ENCODE assay signal across 19 cellular contexts in the genomic region with DNA sequence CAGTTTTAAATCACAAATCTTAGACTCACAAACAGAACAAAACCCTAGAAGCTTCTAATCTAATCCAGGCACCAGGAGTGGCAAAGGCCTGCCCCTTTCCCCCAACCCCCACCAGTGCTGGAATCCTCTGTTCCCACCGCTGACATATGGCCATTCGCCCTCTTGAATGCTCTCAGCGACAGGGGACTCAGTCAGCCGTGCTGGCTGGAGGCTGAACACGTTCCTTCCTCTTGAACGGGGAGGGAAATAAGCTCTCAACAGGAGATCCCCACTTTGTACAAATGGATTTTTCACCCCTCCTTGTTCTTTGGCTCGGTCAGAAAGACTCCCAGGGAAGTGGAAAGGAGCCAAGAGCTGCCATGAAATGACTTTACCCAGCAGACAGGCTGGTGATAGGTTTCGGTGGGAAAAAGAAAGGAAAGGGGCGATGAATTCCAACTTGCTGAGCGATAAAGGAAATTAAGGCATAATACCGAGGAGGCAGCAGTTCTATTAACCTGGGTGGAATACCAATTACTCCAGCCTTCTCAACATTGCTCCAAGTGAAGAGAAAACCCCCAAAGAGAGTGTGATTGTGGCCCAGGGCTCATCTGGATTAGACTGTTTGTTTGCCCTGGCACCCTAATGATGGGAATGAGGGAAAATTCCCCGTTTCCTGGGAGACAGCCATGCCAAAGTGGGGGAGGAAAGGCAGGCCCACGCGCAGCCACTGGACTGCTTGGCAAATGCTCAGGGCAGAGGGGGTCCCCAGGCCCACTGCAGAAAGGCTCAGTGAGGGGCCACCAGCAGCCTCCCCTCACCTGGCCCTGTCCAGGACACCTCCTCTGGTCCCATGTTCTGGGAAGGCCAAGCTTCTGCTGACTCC. TPM values are rescaled to one million over a fixed set of nuclear protein-coding genes. Genes with fewer than 3 reads are reported as not detected.
DNase-seq lines count a peak whose midpoint lies in the region; ATAC-seq and TF ChIP-seq lines count a peak whose summit lies in the region.
"Had no signal": no experiment of that assay in that cellular context is flagged by ENCODE, and none has a peak within 500 bp of the region (broad histone marks: within the 10 kb centered on the region; RNA-seq: fewer than 3 reads in every experiment).

No MANE protein-coding gene starts in this region.

- no peak for TF ChIP-seq CTCF in neural crest cell (conservative IDR thresholded peaks at IDR 0.05)

- peaks cover 2% of the 10 kb centered on the region for H3K36me3 ChIP-seq in H7 (replicated peaks; ENCODE audit: control insufficient read depth, insufficient read depth, low read length)
- H3K36me3 ChIP-seq: esophagus muscularis mucosa, stomach had no signal

- no peak overlapping the region for H3K4me3 ChIP-seq in H7 (ENCODE audit: insufficient read depth, low read depth, low read length)
- H3K4me3 ChIP-seq: BLaER1 treated with 17β-estradiol and CSF1 and Interleukin-3, amounts not matched to agents 10 nM and 100 nM; esophagus muscularis mucosa; mucosa of descending colon; stomach had no signal

- peak overlapping the region; percentile 31 for H3K27ac ChIP-seq in caudate nucleus (ENCODE audit: low read depth, low read length)
- H3K27ac ChIP-seq: esophagus muscularis mucosa, stomach had no signal

- H3K4me1 Mint-ChIP-seq in neural crest cell: peaks cover 43% of the 10 kb centered on the region
- H3K4me1 Mint-ChIP-seq: IgD-negative memory B cell had no signal

- H3K27ac Mint-ChIP-seq in neural crest cell (ENCODE audit: unreplicated experiment): peak overlapping the region; percentile 79
- H3K27ac Mint-ChIP-seq: IgD-negative memory B cell; T-helper 1 cell treated with Interleukin-12 subunit alpha and Interleukin-12 subunit beta and Interleukin-4 antibody, amounts not matched to agents 30 μg/mL and 1 μg/mL, for 36 hours had no signal

- H3K27me3 Mint-ChIP-seq in neural crest cell (ENCODE audit: low read depth): no peaks in the 10 kb centered on the region
- H3K27me3 Mint-ChIP-seq: IgD-negative memory B cell had no signal

- H3K4me3 Mint-ChIP-seq in neural crest cell: no peak overlapping the region
- H3K4me3 Mint-ChIP-seq: T-helper 1 cell treated with Interleukin-12 subunit alpha and Interleukin-12 subunit beta and Interleukin-4 antibody, amounts not matched to agents 30 μg/mL and 1 μg/mL, for 36 hours had no signal

- H3K9me3 Mint-ChIP-seq in neural crest cell: no peaks in the 10 kb centered on the region
- H3K9me3 Mint-ChIP-seq: IgD-negative memory B cell; T-helper 1 cell treated with Interleukin-12 subunit alpha and Interleukin-12 subunit beta and Interleukin-4 antibody, amounts not matched to agents 30 μg/mL and 1 μg/mL, for 36 hours had no signal

- DNase-seq in H7 (peak; percentile 67), NCI-H446 treated with DMSO at 0.1 percent for 48 hours (lab: John Stamatoyannopoulos, UW) (peak; percentile 93), caudate nucleus (lab: John Stamatoyannopoulos, UW) (peak in 3 of 61 donors; percentile 5 to 86 (median 22)), neural crest cell (ENCODE audit: low read depth, low spot score) (no peak), putamen (ENCODE audit: low spot score) (no peak), NCI-H748 (lab: John Stamatoyannopoulos, UW; ENCODE audit: unreplicated experiment) (no peak)
- no peak for DNase-seq in activated CD4-positive, alpha-beta T cell treated with anti-CD3 and anti-CD28 coated beads for 48 hours
- DNase-seq: activated CD4-positive, alpha-beta T cell treated with anti-CD3 and anti-CD28 coated beads for 1 hour; cortex of kidney; DMS53; islet precursor cell; mucosa of descending colon; NCI-H510A treated with DMSO at 0.1 percent for 48 hours; stomach had no signal

- no peaks in the 10 kb centered on the region for H3K36me3 Mint-ChIP-seq in neural crest cell (ENCODE audit: low read depth)
- H3K36me3 Mint-ChIP-seq: IgD-negative memory B cell had no signal

- no peaks in the 10 kb centered on the region for H3K27me3 ChIP-seq in H7 (ENCODE audit: control insufficient read depth, insufficient read depth, low read length)
- H3K27me3 ChIP-seq: BLaER1 treated with 17β-estradiol and CSF1 and Interleukin-3, amounts not matched to agents 10 nM and 100 nM; esophagus muscularis mucosa; stomach had no signal

- ATAC-seq in HG03521 (IDR thresholded peaks at IDR 0.05; ENCODE audit: unreplicated experiment): no peak
- ATAC-seq: mucosa of descending colon had no signal

RNA-seq across cellular contexts. Expression of a gene that starts 24.0 kb away (rescaled TPM):
- 144 and 157 TPM in 2 replicates for total RNA-seq in H7 (2014; rRNA removed; shearing (Covaris generic))
- 49.7 and 59.5 TPM in 2 replicates for total RNA-seq in neural crest cell

Comparison
In these comparisons a context has a peak if more than half of its experiments do, and no peak if none do; other contexts are left out.
1. DNase-seq: peak in H7 (single experiment) and NCI-H446 treated with DMSO at 0.1 percent for 48 hours (single experiment); none in neural crest cell (single experiment), putamen (single experiment), activated CD4-positive, alpha-beta T cell treated with anti-CD3 and anti-CD28 coated beads for 48 hours (single experiment) and NCI-H748 (single experiment).